Comparison of ENCODE assay signal across 1 cellular context in genomic region chr20:43514062-43514971, GRCh38.
TF ChIP-seq lines count a peak whose summit lies in the region.

No MANE protein-coding gene starts in this region.

TF ChIP-seq in GM12878, 131 proteins besides CTCF, POLR2A, EP300 and RAD21 (continued from another document):
- TF ChIP-seq ZBTB11 (CRISPR knock-in tag; IDR thresholded peaks at IDR 0.05) (no peak), TARDBP (IDR thresholded peaks at IDR 0.05; ENCODE audit: borderline replicate concordance) (no peak), E4F1 (IDR thresholded peaks at IDR 0.05; ENCODE audit: borderline replicate concordance, partially characterized antibody) (no peak)
